ENCODE assay signal across 19 cellular contexts in genomic region chr4:98510340-98510739, GRCh38.
DNase-seq lines count a peak whose midpoint lies in the region; ATAC-seq, FAIRE-seq and TF ChIP-seq lines count a peak whose summit lies in the region.
"Had no signal": no experiment of that assay in that cellular context is flagged by ENCODE, and none has a peak within 500 bp of the region (broad histone marks: within the 10 kb centered on the region; RNA-seq: fewer than 3 reads in every experiment).

No MANE protein-coding gene starts in this region.

- POLR2A ChIA-PET in activated CD4-positive, alpha-beta memory T cell treated with anti-CD3 and anti-CD28 coated beads for 36 hours (lab: Charles Lee) = no interaction called here
- POLR2A ChIA-PET in activated CD4-positive, alpha-beta memory T cell treated with anti-CD3 and anti-CD28 coated beads, Interleukin-2, amount 10 ng/mL, durations not matched to agents 7 days and 5 days (lab: Charles Lee) = no interaction called here

- DNase-seq in activated CD4-positive, alpha-beta memory T cell treated with anti-CD3 and anti-CD28 coated beads for 36 hours = no peak
- DNase-seq in activated CD4-positive, alpha-beta memory T cell treated with anti-CD3 and anti-CD28 coated beads, Interleukin-2, amount 10 ng/mL, durations not matched to agents 7 days and 5 days = no peak
- DNase-seq in smooth muscle cell (lab: John Stamatoyannopoulos, UW; ENCODE audit: unreplicated experiment) = no peak
- DNase-seq in MV-4-11 (lab: John Stamatoyannopoulos, UW) = no peak
- no peak for DNase-seq in D721Med (ENCODE audit: insufficient read length, low spot score)
- DNase-seq: ACHN; activated naive CD4-positive, alpha-beta T cell; heart left ventricle; NCI-H1092; NCI-H2107; NCI-H526; PC-9; spleen had no signal

- H3F3A ChIP-seq in smooth muscle cell (ENCODE audit: low read depth) = peaks cover 17% of the 10 kb centered on the region

- no peaks in the 10 kb centered on the region for H3K9me3 ChIP-seq in smooth muscle cell (replicated peaks; ENCODE audit: low read depth)
- H3K9me3 ChIP-seq: heart left ventricle, spleen had no signal

- peak overlapping the region; percentile 83 for H3K4me2 ChIP-seq in KMS-11
- H3K4me2 ChIP-seq in smooth muscle cell = peak overlapping the region; percentile 77
- H3K4me2 ChIP-seq: PC-9 had no signal

- TF ChIP-seq CTCF in KMS-11 (conservative IDR thresholded peaks at IDR 0.05; ENCODE audit: low read depth, low read length) (no peak), brain (conservative IDR thresholded peaks at IDR 0.05) (no peak), smooth muscle cell (IDR thresholded peaks at IDR 0.05; ENCODE audit: borderline replicate concordance, insufficient read depth, poor library complexity, severe bottlenecking) (no peak), D721Med (IDR thresholded peaks at IDR 0.05; ENCODE audit: insufficient read depth, missing control alignments) (no peak)

- no peak overlapping the region for H3K4me3 Mint-ChIP-seq in activated CD4-positive, alpha-beta memory T cell treated with anti-CD3 and anti-CD28 coated beads for 36 hours
- H3K4me3 Mint-ChIP-seq in activated CD4-positive, alpha-beta memory T cell treated with anti-CD3 and anti-CD28 coated beads, Interleukin-2, amount 10 ng/mL, durations not matched to agents 7 days and 5 days = no peak overlapping the region
- H3K4me3 Mint-ChIP-seq in brain = peak overlapping the region in 1 of 5 experiments; percentile 7
- H3K4me3 Mint-ChIP-seq: IgD-negative memory B cell had no signal

- H3K79me2 ChIP-seq in KMS-11 (ENCODE audit: insufficient read depth, low read depth) (no peaks in the 10 kb centered on the region; the same call in 1 of the 2 replicates), smooth muscle cell (ENCODE audit: low read depth) (peaks cover 62% of the 10 kb centered on the region)

- no peaks in the 10 kb centered on the region for H3K27me3 Mint-ChIP-seq in activated CD4-positive, alpha-beta memory T cell treated with anti-CD3 and anti-CD28 coated beads for 36 hours
- no peaks in the 10 kb centered on the region for H3K27me3 Mint-ChIP-seq in activated CD4-positive, alpha-beta memory T cell treated with anti-CD3 and anti-CD28 coated beads, Interleukin-2, amount 10 ng/mL, durations not matched to agents 7 days and 5 days
- no peaks in the 10 kb centered on the region for H3K27me3 Mint-ChIP-seq in brain
- H3K27me3 Mint-ChIP-seq: IgD-negative memory B cell; naive thymus-derived CD4-positive, alpha-beta T cell had no signal

- 74% methylated on average over 2 of the region's 2 CpGs for WGBS in smooth muscle cell (ENCODE audit: low lambda C conversion rate)

- peak overlapping the region; percentile 24 for H3K27ac Mint-ChIP-seq in activated CD4-positive, alpha-beta memory T cell treated with anti-CD3 and anti-CD28 coated beads for 36 hours
- no peak overlapping the region for H3K27ac Mint-ChIP-seq in activated CD4-positive, alpha-beta memory T cell treated with anti-CD3 and anti-CD28 coated beads, Interleukin-2, amount 10 ng/mL, durations not matched to agents 7 days and 5 days
- H3K27ac Mint-ChIP-seq in brain = peak overlapping the region in 4 of 5 experiments; percentile 27 to 89 (median 61)
- H3K27ac Mint-ChIP-seq: IgD-negative memory B cell had no signal

- H3K4me1 Mint-ChIP-seq in activated CD4-positive, alpha-beta memory T cell treated with anti-CD3 and anti-CD28 coated beads for 36 hours (ENCODE audit: low read depth) = peaks cover 49% of the 10 kb centered on the region
- H3K4me1 Mint-ChIP-seq in activated CD4-positive, alpha-beta memory T cell treated with anti-CD3 and anti-CD28 coated beads, Interleukin-2, amount 10 ng/mL, durations not matched to agents 7 days and 5 days = peaks cover 36% of the 10 kb centered on the region
- peaks cover 78% of the 10 kb centered on the region for H3K4me1 Mint-ChIP-seq in brain

- no peaks in the 10 kb centered on the region for H3K9me3 Mint-ChIP-seq in activated CD4-positive, alpha-beta memory T cell treated with anti-CD3 and anti-CD28 coated beads for 36 hours
- H3K9me3 Mint-ChIP-seq in activated CD4-positive, alpha-beta memory T cell treated with anti-CD3 and anti-CD28 coated beads, Interleukin-2, amount 10 ng/mL, durations not matched to agents 7 days and 5 days = no peaks in the 10 kb centered on the region
- no peaks in the 10 kb centered on the region for H3K9me3 Mint-ChIP-seq in brain
- H3K9me3 Mint-ChIP-seq: IgD-negative memory B cell; naive thymus-derived CD4-positive, alpha-beta T cell had no signal

- no peaks in the 10 kb centered on the region for H3K36me3 ChIP-seq in KMS-11 (ENCODE audit: insufficient read depth)
- no peaks in the 10 kb centered on the region for H3K36me3 ChIP-seq in smooth muscle cell (ENCODE audit: low read depth)
- H3K36me3 ChIP-seq: heart left ventricle, spleen had no signal

- H3K4me1 ChIP-seq in KMS-11 (ENCODE audit: low read depth, poor library complexity, severe bottlenecking) (peaks cover 31% of the 10 kb centered on the region), smooth muscle cell (ENCODE audit: low read depth) (peaks cover 26% of the 10 kb centered on the region)

- CTCF ChIA-PET in activated CD4-positive, alpha-beta memory T cell treated with anti-CD3 and anti-CD28 coated beads for 36 hours (lab: Charles Lee) = interaction anchor here (1.0 to 1.1 kb wide), 2 partner anchors 18 to 43 kb away, joined by 3 read pairs; no protein-coding TSS in a partner anchor
- CTCF ChIA-PET in activated CD4-positive, alpha-beta memory T cell treated with anti-CD3 and anti-CD28 coated beads, Interleukin-2, amount 10 ng/mL, durations not matched to agents 7 days and 5 days (lab: Charles Lee) = no interaction called here

- H3K36me3 Mint-ChIP-seq in activated CD4-positive, alpha-beta memory T cell treated with anti-CD3 and anti-CD28 coated beads for 36 hours = peaks cover 10% of the 10 kb centered on the region
- H3K36me3 Mint-ChIP-seq in activated CD4-positive, alpha-beta memory T cell treated with anti-CD3 and anti-CD28 coated beads, Interleukin-2, amount 10 ng/mL, durations not matched to agents 7 days and 5 days (ENCODE audit: low read depth) = peaks cover 7% of the 10 kb centered on the region
- peaks cover 8% of the 10 kb centered on the region for H3K36me3 Mint-ChIP-seq in brain

- FAIRE-seq in D721Med (lab: Jason Lieb, UNC) = no peak
- FAIRE-seq: bronchial epithelial cell had no signal

- H3K4me3 ChIP-seq in KMS-11 (IDR thresholded peaks at IDR 0.05; ENCODE audit: insufficient read depth, low read depth, low read length) (no peak overlapping the region), smooth muscle cell (no peak overlapping the region)
- H3K4me3 ChIP-seq: heart left ventricle, PC-9, spleen had no signal

- H3K27ac ChIP-seq in KMS-11 = peak overlapping the region; percentile 57
- peak overlapping the region; percentile 93 for H3K27ac ChIP-seq in smooth muscle cell (ENCODE audit: low read depth)
- H3K27ac ChIP-seq: heart left ventricle, PC-9, spleen had no signal

- H2AFZ ChIP-seq in KMS-11 (ENCODE audit: low read depth) (peak overlapping the region; percentile 8; the same call in 1 of the 2 replicates), smooth muscle cell (ENCODE audit: low read depth) (peak overlapping the region; percentile 6)
- H2AFZ ChIP-seq: PC-9 had no signal

- intact Hi-C loops in activated CD4-positive, alpha-beta memory T cell treated with anti-CD3 and anti-CD28 coated beads for 36 hours (cut with micrococcal nuclease) = loop anchor here (2.0 kb wide), 1 partner anchor 18 kb away; no protein-coding TSS in a partner anchor

- H3K27me3 ChIP-seq in KMS-11 (ENCODE audit: insufficient read depth, low read depth) (no peaks in the 10 kb centered on the region), smooth muscle cell (ENCODE audit: low read depth) (no peaks in the 10 kb centered on the region)
- H3K27me3 ChIP-seq: heart left ventricle, spleen had no signal

- H3K9ac ChIP-seq in KMS-11 (peak overlapping the region; percentile 16; the same call in 1 of the 2 replicates), smooth muscle cell (ENCODE audit: low read depth) (peak overlapping the region; percentile 2)

- H4K20me1 ChIP-seq in KMS-11 (ENCODE audit: insufficient read depth) (no peaks in the 10 kb centered on the region), smooth muscle cell (ENCODE audit: low read depth) (no peaks in the 10 kb centered on the region)

- ATAC-seq in HG03095 (IDR thresholded peaks at IDR 0.05; ENCODE audit: unreplicated experiment) = no peak
- ATAC-seq: naive thymus-derived CD4-positive, alpha-beta T cell had no signal
